In genomic region chr20:25249198-25249931, GRCh38 we compare ENCODE assay signal across 8 cellular contexts. TPM values are rescaled to one million over a fixed set of nuclear protein-coding genes. Genes with fewer than 3 reads are reported as not detected.
DNase-seq lines count a peak whose midpoint lies in the region; ATAC-seq and TF ChIP-seq lines count a peak whose summit lies in the region.

No MANE protein-coding gene starts in this region.

- CTCF ChIA-PET in MCF 10A (lab: Yijun Ruan, JAX): interaction anchor here (0.6 to 6.5 kb wide), 16 partner anchors 12 to 256 kb away, joined by 3 to 92 read pairs (median 4); no protein-coding TSS in a partner anchor

- H3K4me3 Mint-ChIP-seq in IgD-negative memory B cell (peak overlapping the region; percentile 85 to 99 (median 90)), MCF 10A (ENCODE audit: unreplicated experiment) (peak overlapping the region; percentile 93), memory B cell (peak overlapping the region; percentile 88)

- H3K9me3 Mint-ChIP-seq in IgD-negative memory B cell: no peaks in the 10 kb centered on the region
- no peaks in the 10 kb centered on the region for H3K9me3 Mint-ChIP-seq in MCF 10A (ENCODE audit: unreplicated experiment)
- H3K9me3 Mint-ChIP-seq in memory B cell: no peaks in the 10 kb centered on the region

- H3K4me1 Mint-ChIP-seq in IgD-negative memory B cell (peaks cover 19 to 35% (median 28%) of the 10 kb centered on the region in 3 donors), MCF 10A (ENCODE audit: insufficient read depth, unreplicated experiment) (peaks cover 42% of the 10 kb centered on the region), memory B cell (peaks cover 31% of the 10 kb centered on the region)

- H3K36me3 Mint-ChIP-seq in IgD-negative memory B cell (peaks cover 3% of the 10 kb centered on the region), MCF 10A (ENCODE audit: insufficient read depth, unreplicated experiment) (peaks cover 48% of the 10 kb centered on the region), memory B cell (no peaks in the 10 kb centered on the region)

- BruUV-seq in MCF 10A (replicated peaks; lab: Mats Ljungman, UMichigan): TSS peak; percentile 38

- H3K27ac Mint-ChIP-seq in IgD-negative memory B cell (peak overlapping the region; percentile 6 to 79 (median 50)), MCF 10A (ENCODE audit: low read depth, unreplicated experiment) (peak overlapping the region; percentile 77), memory B cell (peak overlapping the region; percentile 33)

- TF ChIP-seq CTCF in AG09319 (IDR thresholded peaks at IDR 0.05; ENCODE audit: low read depth, low read length) (peak; percentile 14), MCF 10A (IDR thresholded peaks at IDR 0.05; ENCODE audit: unreplicated experiment) (no peak)

- intact Hi-C loops in MCF 10A (cut with micrococcal nuclease): loop anchor here (10.0 kb wide), 1 partner anchor 185 kb away; no protein-coding TSS in a partner anchor

- DNase-seq in AG09319 (ENCODE audit: extremely low read depth, low read depth) (no peak), MCF 10A (ENCODE audit: unreplicated experiment) (peak; percentile 56), memory B cell (ENCODE audit: low spot score in 2 of 2) (no peak), SIG-M5 treated with dmso at 0.1 percent for 504 hours (lab: John Stamatoyannopoulos, UW; ENCODE audit: unreplicated experiment) (no peak), 8988T (no peak)

- POLR2A ChIA-PET in MCF 10A (lab: Yijun Ruan, JAX): interaction anchor here (0.8 to 15.4 kb wide), 25 partner anchors 7 to 256 kb away, joined by 3 to 517 read pairs (median 16); partner anchors contain the start of genes ABHD12, APMAP, ENTPD6 and GINS1

- H3K27me3 Mint-ChIP-seq in IgD-negative memory B cell (peaks cover 17% of the 10 kb centered on the region), MCF 10A (ENCODE audit: insufficient read depth, unreplicated experiment) (no peaks in the 10 kb centered on the region), memory B cell (no peaks in the 10 kb centered on the region)

- ATAC-seq in memory B cell (ENCODE audit: low read depth): no peak
- ATAC-seq in HG03039 (IDR thresholded peaks at IDR 0.05; ENCODE audit: unreplicated experiment): no peak
- ATAC-seq in HG02973 (IDR thresholded peaks at IDR 0.05; ENCODE audit: unreplicated experiment): no peak

RNA-seq across cellular contexts. Expression of gene PYGB, which starts 1.5 kb away (rescaled TPM):
- polyA plus RNA-seq in IgD-negative memory B cell: 27.6 TPM
- 375 and 435 TPM in 2 replicates for total RNA-seq in MCF 10A (2022)

RNA-seq across cellular contexts. Expression of gene ENTPD6, which starts 53.9 kb away (rescaled TPM):
- 26.9 TPM for polyA plus RNA-seq in IgD-negative memory B cell
- 98.0 and 99.5 TPM in 2 replicates for total RNA-seq in MCF 10A (2022)
